ENCODE assay signal across 8 cellular contexts in the genomic region with DNA sequence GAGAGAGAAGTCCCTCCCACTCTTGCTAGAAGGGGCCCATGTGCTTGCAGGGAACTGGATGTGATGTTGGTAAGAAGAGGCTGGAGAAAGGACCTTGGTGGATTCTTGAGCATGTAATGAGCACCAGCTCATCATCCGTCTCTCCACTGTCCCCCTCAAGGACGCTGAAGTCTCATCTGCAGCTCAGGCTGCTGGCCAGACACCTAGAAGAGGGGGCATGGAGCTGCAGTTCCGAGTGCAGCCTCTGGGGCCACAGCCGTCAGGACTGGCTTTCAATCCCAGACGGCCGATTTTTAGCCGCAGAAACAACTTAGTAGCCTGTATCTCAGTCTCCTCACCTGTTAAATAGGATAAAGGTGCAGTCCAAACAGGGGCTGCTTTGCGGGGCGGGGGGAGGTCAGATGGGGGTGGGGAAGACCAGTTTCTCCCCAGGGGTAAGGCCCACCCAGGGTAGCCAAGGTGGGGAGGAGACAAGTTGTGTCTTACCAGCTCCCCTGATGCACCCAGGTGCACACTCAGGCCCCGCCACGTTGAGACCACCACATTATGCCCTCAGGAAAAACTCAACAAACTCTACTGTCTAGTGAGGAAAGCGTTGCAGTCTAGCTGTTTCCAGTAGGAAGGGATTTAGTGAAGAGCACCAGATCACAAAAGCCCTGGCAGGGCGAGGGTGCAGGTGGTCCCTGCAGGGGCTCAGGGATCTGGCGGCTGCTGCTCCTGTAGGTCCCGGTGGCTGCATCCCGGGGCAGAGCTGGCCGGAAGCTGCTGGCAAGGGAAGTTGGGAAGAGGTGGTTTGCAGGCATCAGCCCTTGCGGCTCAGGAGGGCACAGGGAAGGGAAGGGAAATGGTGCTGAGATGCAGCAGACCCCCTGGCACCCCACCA. TPM values are rescaled to one million over a fixed set of nuclear protein-coding genes. Genes with fewer than 3 reads are reported as not detected.
A peak's percentile ranks its signal among the peaks of the same experiment; 100 is the strongest.
DNase-seq lines count a peak whose midpoint lies in the region; ATAC-seq and TF ChIP-seq lines count a peak whose summit lies in the region.

No MANE protein-coding gene starts in this region.

- no peak overlapping the region for H3K9ac ChIP-seq in PC-3 (ENCODE audit: low read length)

- ATAC-seq in PC-3 = peak; percentile 19; the same call in 1 of the 2 replicates
- peak; percentile 27 to 54 for ATAC-seq in left cardiac atrium
- ATAC-seq in HG03520 (IDR thresholded peaks at IDR 0.05; ENCODE audit: unreplicated experiment) = no peak

- DNase-seq in AG04450 (ENCODE audit: low read depth, low spot score) (no peak), PC-3 (peak; percentile 64), left cardiac atrium (no peak), spleen (no peak), H4 (ENCODE audit: low spot score) (no peak)
- DNase-seq in activated naive CD4-positive, alpha-beta T cell treated with anti-CD3 and anti-CD28 coated beads, Interleukin-2, amount 50 U/mL, for 16 hours = peak; percentile 64

- 0 out of 2 replicates have a peak overlapping the region, but pooled peaks have one; percentile 24 for H2AFZ ChIP-seq in PC-3 (ENCODE audit: low read length)

- peaks cover 31% of the 10 kb centered on the region for H3K4me1 ChIP-seq in PC-3 (ENCODE audit: insufficient read depth, low read length)
- peaks cover 10 to 55% (median 40%) of the 10 kb centered on the region in 6 donors for H3K4me1 ChIP-seq in spleen

- H3K9me3 ChIP-seq in AG04450 (ENCODE audit: control insufficient read depth, insufficient read depth, low read length) = no peaks in the 10 kb centered on the region; the same call in 1 of the 2 replicates
- no peaks in the 10 kb centered on the region for H3K9me3 ChIP-seq in PC-3 (ENCODE audit: low read length)
- no peaks in the 10 kb centered on the region for H3K9me3 ChIP-seq in spleen

- POLR2A ChIA-PET in AG04450 (lab: Yijun Ruan, JAX) (no interaction called here), PC-3 (lab: Charles Lee; ENCODE audit: unreplicated experiment) (interaction anchor here (0.5 kb wide), 1 partner anchor 292 kb away, joined by 4 read pairs; no protein-coding TSS in a partner anchor)

- H3K27ac ChIP-seq in AG04450 (ENCODE audit: low read depth, low read length) = no peak overlapping the region
- no peak overlapping the region for H3K27ac ChIP-seq in PC-3 (ENCODE audit: low read length)
- H3K27ac ChIP-seq in spleen = no peak overlapping the region

- no peak for TF ChIP-seq POLR2A in spleen (IDR thresholded peaks at IDR 0.05)

- intact Hi-C loops in PC-3 (cut with micrococcal nuclease) (no loop called here), left cardiac atrium (cut with DNase I) (no loop called here), spleen (cut with DNase I; ENCODE audit: low total_unique reads) (no loop called here)

- no TSS peak for BruUV-seq in PC-3 (replicated peaks; lab: Mats Ljungman, UMichigan)

- no peaks in the 10 kb centered on the region for H3K79me2 ChIP-seq in PC-3 (ENCODE audit: low read length)

- H3K36me3 ChIP-seq in PC-3 (ENCODE audit: low read depth, low read length) = no peaks in the 10 kb centered on the region
- H3K36me3 ChIP-seq in spleen = peaks cover 0 to 12% (median 0%) of the 10 kb centered on the region in 6 donors

- CTCF ChIA-PET in AG04450 (lab: Charles Lee) = interaction anchor here (0.5 to 1.8 kb wide), 23 partner anchors 10 to 225 kb away, joined by 3 to 9 read pairs (median 3); no protein-coding TSS in a partner anchor
- CTCF ChIA-PET in PC-3 (lab: Charles Lee) = interaction anchor here (0.6 to 1.2 kb wide), 4 partner anchors 17 to 117 kb away, joined by 3 to 10 read pairs (median 4); partner anchors contain the start of gene LDLRAP1

- H3K27me3 ChIP-seq in AG04450 (ENCODE audit: control insufficient read depth, insufficient read depth, low read length) (peaks cover 1% of the 10 kb centered on the region), PC-3 (ENCODE audit: low read length) (no peaks in the 10 kb centered on the region), spleen (replicated peaks in 1 of 7) (peaks cover 0 to 13% (median 0%) of the 10 kb centered on the region in 7 donors)

- H3K4me2 ChIP-seq in PC-3 (ENCODE audit: low read length) = peak overlapping the region; percentile 26

- TF ChIP-seq CTCF in AG04450 (IDR thresholded peaks at IDR 0.05; ENCODE audit: low read depth, low read length) (peak; percentile 84), GM12875 (IDR thresholded peaks at IDR 0.05; ENCODE audit: borderline replicate concordance, insufficient read depth, low read depth, low read length) (peak; percentile 87), PC-3 (conservative IDR thresholded peaks at IDR 0.05; ENCODE audit: low read depth, low read length) (peak; percentile 66), spleen (IDR thresholded peaks at IDR 0.05 in 8 of 11, conservative IDR thresholded peaks at IDR 0.05 in 3 of 11) (peak; percentile 52 to 85 (median 74))

- no peaks in the 10 kb centered on the region for H3F3A ChIP-seq in PC-3 (ENCODE audit: low read length, unreplicated experiment)

- no peaks in the 10 kb centered on the region for H4K20me1 ChIP-seq in PC-3 (ENCODE audit: low read length)

- H3K9me2 ChIP-seq in PC-3 (replicated peaks; ENCODE audit: low read length) = no peaks in the 10 kb centered on the region

- WGBS in spleen, 5 donors = 38 to 49% (median 41%) methylated on average over 17 to 18 of the region's 18 CpGs

- H3K4me3 ChIP-seq in AG04450 (ENCODE audit: low read depth, low read length) (no peak overlapping the region), GM12875 (ENCODE audit: low read depth, low read length) (no peak overlapping the region), PC-3 (ENCODE audit: low read length) (no peak overlapping the region), spleen (no peak overlapping the region)

RNA-seq across cellular contexts. Expression of gene LDLRAP1, which starts 29.5 kb away (rescaled TPM):
- polyA plus RNA-seq in AG04450 (2011; rRNA removed) (12.4 and 12.6 TPM in 2 replicates), spleen (10 to 100 TPM; 21.7 to 45.9 (median 28.4) TPM)
- polyA minus RNA-seq in AG04450 (2011; rRNA and poly(A)+ RNA removed) = 11.1 and 12.7 TPM in 2 replicates
- total RNA-seq in PC-3 (2014; rRNA removed) (26.5 and 31.6 TPM in 2 replicates), left cardiac atrium (10 to 100 TPM in 1 of 2 donors, 1 to 10 TPM in 1; 9.5 to 10.3 TPM), spleen (100 to 1,000 TPM in 1 of 7 donors, 10 to 100 TPM in 6; 62.6 to 105 (median 82.3) TPM)
- total RNA-seq in H4 (2014; rRNA removed; shearing (Covaris generic)) = 9.5 and 12.5 TPM in 2 replicates

RNA-seq across cellular contexts. Expression of gene MAN1C1, which starts 43.6 kb away (rescaled TPM):
- polyA plus RNA-seq in AG04450 (2011; rRNA removed) (16.9 TPM in 2 replicates), spleen (1 to 10 TPM; 4.6 to 7.0 (median 6.9) TPM)
- 12.7 and 17.1 TPM in 2 replicates for polyA minus RNA-seq in AG04450 (2011; rRNA and poly(A)+ RNA removed)
- total RNA-seq in PC-3 (2014; rRNA removed) (0.11 and 0.75 TPM in 2 replicates), left cardiac atrium (10 to 100 TPM; 11.0 to 14.8 TPM), spleen (10 to 100 TPM; 25.0 to 54.3 (median 47.2) TPM)
- 0.95 TPM in 1 of 2 replicates, not detected in the other for total RNA-seq in H4 (2014; rRNA removed; shearing (Covaris generic))

Comparison
In these comparisons a context has a peak if more than half of its experiments do, and no peak if none do; other contexts are left out.
1. DNase-seq: peak in PC-3 (single experiment) and activated naive CD4-positive, alpha-beta T cell treated with anti-CD3 and anti-CD28 coated beads, Interleukin-2, amount 50 U/mL, for 16 hours (single experiment); none in AG04450 (single experiment), left cardiac atrium (single experiment), spleen (single experiment) and H4 (single experiment).
2. Peak in every context shown above with its lines, with median percentiles within 50 percentile points of each other: CTCF ChIP-seq.